ENCODE assay signal across 18 cellular contexts in genomic region chr5:135228236-135228635, GRCh38.
"Had no signal": no experiment of that assay in that cellular context is flagged by ENCODE, and none has a peak within 500 bp of the region (broad histone marks: within the 10 kb centered on the region; RNA-seq: fewer than 3 reads in every experiment).

No MANE protein-coding gene starts in this region.

- H3K36me3 ChIP-seq: SJSA1 had no signal

- H3K4me3 ChIP-seq: SJSA1, SK-N-MC had no signal

- H3K27ac ChIP-seq: HL-60, SJSA1, SK-N-MC had no signal

- H3K27me3 ChIP-seq: SJSA1 had no signal

- DNase-seq: KBM-7, MV-4-11, NCI-H1048, NCI-H1105, NCI-H1417, NCI-H1436 treated with DMSO at 0.1 percent for 48 hours, NCI-H1694, NCI-H187 treated with DMSO at 0.1 percent for 48 hours, NCI-H2081, NCI-H2107, NCI-H2227 treated with DMSO at 0.1 percent for 48 hours, NCI-H526, Right ventricle myocardium superior, RPMI8226, SIG-M5 had no signal
